ENCODE assay signal across 25 cellular contexts in the genomic region with DNA sequence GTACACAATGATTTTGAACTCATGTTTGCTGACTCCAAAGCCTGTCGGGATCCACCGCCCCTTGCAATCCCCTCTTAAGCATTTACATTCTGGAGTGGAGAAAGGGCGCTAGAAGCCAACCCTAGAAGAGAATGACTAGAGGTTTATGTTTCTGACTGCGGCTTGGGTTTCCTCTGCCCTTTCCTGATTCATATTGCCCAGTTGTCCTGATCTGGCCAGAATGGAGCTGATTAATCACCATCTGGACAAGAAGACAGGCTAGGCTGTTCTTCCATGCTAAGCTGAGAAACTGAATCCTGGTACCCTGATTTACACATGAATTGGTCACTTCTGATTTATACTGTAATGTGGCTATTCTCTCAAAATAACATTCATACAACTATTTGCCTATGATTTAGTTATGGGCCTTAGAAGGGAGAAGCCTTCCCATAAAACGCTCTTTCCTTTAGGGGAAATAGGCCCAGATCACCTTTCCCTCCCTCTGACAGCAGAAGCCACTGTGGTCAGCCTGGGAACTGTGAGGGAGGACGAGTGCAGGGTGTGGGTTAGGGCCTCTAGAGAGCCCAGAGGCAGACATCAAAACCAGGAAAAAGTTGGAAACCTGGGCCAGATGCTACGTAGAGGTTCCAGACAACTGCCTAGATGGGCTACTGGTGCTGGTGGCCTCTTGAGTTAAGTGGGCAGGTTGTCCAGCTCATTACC.
DNase-seq lines count a peak whose midpoint lies in the region; ATAC-seq and TF ChIP-seq lines count a peak whose summit lies in the region.
"Had no signal": no experiment of that assay in that cellular context is flagged by ENCODE, and none has a peak within 500 bp of the region (broad histone marks: within the 10 kb centered on the region; RNA-seq: fewer than 3 reads in every experiment).

No MANE protein-coding gene starts in this region.

- no peaks in the 10 kb centered on the region for H3K27me3 ChIP-seq in SK-N-SH (ENCODE audit: insufficient read depth)
- H3K27me3 ChIP-seq in suprapubic skin: no peaks in the 10 kb centered on the region
- H3K27me3 ChIP-seq: MG63, neutrophil had no signal

- no peaks in the 10 kb centered on the region for H3K36me3 Mint-ChIP-seq in HFFc6 (ENCODE audit: low read depth)
- peaks cover 6% of the 10 kb centered on the region for H3K36me3 Mint-ChIP-seq in stimulated activated effector memory CD8-positive, alpha-beta T cell treated with anti-CD3 and anti-CD28 coated beads, Interleukin-12 subunit alpha, Interleukin-12 subunit beta, amount 100 ng/mL, for 72 hours
- H3K36me3 Mint-ChIP-seq: T-cell had no signal

- TF ChIP-seq EP300 in SK-N-SH (IDR thresholded peaks at IDR 0.05; ENCODE audit: borderline replicate concordance in 1 of 2, low read depth in 1 of 2, low read length in 1 of 2) (no peak), suprapubic skin (IDR thresholded peaks at IDR 0.05) (no peak)

- no peak for TF ChIP-seq POLR2A in suprapubic skin (IDR thresholded peaks at IDR 0.05)

- no peaks in the 10 kb centered on the region for H3F3A ChIP-seq in SK-N-SH (replicated peaks; ENCODE audit: insufficient read depth)

- no peak for TF ChIP-seq RAD21 in SK-N-SH (IDR thresholded peaks at IDR 0.05; ENCODE audit: low read length)

- no peak overlapping the region for H3K9ac ChIP-seq in SK-N-SH

- peaks cover 62% of the 10 kb centered on the region for H3K4me1 Mint-ChIP-seq in HFFc6 (ENCODE audit: low read depth)
- H3K4me1 Mint-ChIP-seq in stimulated activated effector memory CD8-positive, alpha-beta T cell treated with anti-CD3 and anti-CD28 coated beads, Interleukin-12 subunit alpha, Interleukin-12 subunit beta, amount 100 ng/mL, for 72 hours: peaks cover 39% of the 10 kb centered on the region

- H3K36me3 ChIP-seq in SK-N-SH (replicated peaks in 1 of 2; ENCODE audit: control insufficient read depth in 1 of 2, insufficient read depth in 2 of 2, low read length in 1 of 2) (no peaks in the 10 kb centered on the region), suprapubic skin (no peaks in the 10 kb centered on the region)
- H3K36me3 ChIP-seq: MG63, neutrophil had no signal

- ATAC-seq in SK-N-SH treated with all-trans-retinoic acid at 6 μM for 48 hours (no peak), HG03025 (IDR thresholded peaks at IDR 0.05; ENCODE audit: low FRiP score, unreplicated experiment) (no peak), GM19463 (IDR thresholded peaks at IDR 0.05; ENCODE audit: unreplicated experiment) (no peak)
- ATAC-seq in stimulated activated effector memory CD8-positive, alpha-beta T cell treated with anti-CD3 and anti-CD28 coated beads, Interleukin-12 subunit alpha, Interleukin-12 subunit beta, amount 100 ng/mL, for 72 hours: no peak
- ATAC-seq: Right ventricle myocardium inferior, T-cell had no signal

- H3K4me3 Mint-ChIP-seq in HFFc6: no peak overlapping the region; the same call in 1 of the 2 replicates
- H3K4me3 Mint-ChIP-seq in stimulated activated effector memory CD8-positive, alpha-beta T cell treated with anti-CD3 and anti-CD28 coated beads, Interleukin-12 subunit alpha, Interleukin-12 subunit beta, amount 100 ng/mL, for 72 hours: no peak overlapping the region
- H3K4me3 Mint-ChIP-seq: IgD-negative memory B cell, T-cell had no signal

- no peak for DNase-seq in SK-N-SH
- DNase-seq in HFFc6: no peak
- DNase-seq in cerebellar cortex (ENCODE audit: low spot score): peak; percentile 24
- no peak for DNase-seq in stimulated activated effector memory CD8-positive, alpha-beta T cell treated with anti-CD3 and anti-CD28 coated beads, Interleukin-12 subunit alpha, Interleukin-12 subunit beta, amount 100 ng/mL, for 72 hours (ENCODE audit: low spot score in 2 of 2)
- no peak for DNase-seq in suprapubic skin (ENCODE audit: low spot score in 2 of 2)
- DNase-seq: activated CD4-positive, alpha-beta T cell treated with anti-CD3 and anti-CD28 coated beads, Interleukin-2, amount 50 U/mL, for 4 hours; activated naive CD4-positive, alpha-beta T cell; activated T-cell treated with anti-CD3 and anti-CD28 coated beads, Interleukin-2, amount 50 U/mL, for 1 hour; amniotic stem cell; C1 segment of cervical spinal cord; DMS 273 treated with DMSO at 0.1 percent for 48 hours; foreskin melanocyte; MG63; NCI-H1436 treated with DMSO at 0.1 percent for 48 hours; NCI-H2171 treated with DMSO at 0.1 percent for 48 hours; NCI-H69; T-cell had no signal

- H3K9me3 Mint-ChIP-seq in HFFc6: peaks cover 11% of the 10 kb centered on the region
- H3K9me3 Mint-ChIP-seq in stimulated activated effector memory CD8-positive, alpha-beta T cell treated with anti-CD3 and anti-CD28 coated beads, Interleukin-12 subunit alpha, Interleukin-12 subunit beta, amount 100 ng/mL, for 72 hours: no peaks in the 10 kb centered on the region
- H3K9me3 Mint-ChIP-seq: IgD-negative memory B cell had no signal

- H3K27ac ChIP-seq in SK-N-SH (ENCODE audit: low read depth in 2 of 2, low read length in 1 of 2): peak overlapping the region in 1 of 2 experiments; percentile 10; a peak in 1 of 4 replicates
- no peak overlapping the region for H3K27ac ChIP-seq in suprapubic skin
- H3K27ac ChIP-seq: 22Rv1, neutrophil had no signal

- H2AFZ ChIP-seq in SK-N-SH (ENCODE audit: low read depth): no peak overlapping the region

- peak overlapping the region; percentile 60; the same call in 1 of the 2 replicates for H3K27ac Mint-ChIP-seq in HFFc6
- H3K27ac Mint-ChIP-seq in stimulated activated effector memory CD8-positive, alpha-beta T cell treated with anti-CD3 and anti-CD28 coated beads, Interleukin-12 subunit alpha, Interleukin-12 subunit beta, amount 100 ng/mL, for 72 hours: peak overlapping the region; percentile 58
- H3K27ac Mint-ChIP-seq: IgD-negative memory B cell, T-cell had no signal

- peaks cover 2% of the 10 kb centered on the region; the same call in 1 of the 2 replicates for H3K27me3 Mint-ChIP-seq in HFFc6 (ENCODE audit: insufficient read depth)

- no peaks in the 10 kb centered on the region for H3K9me2 ChIP-seq in SK-N-SH

- peaks cover 11% of the 10 kb centered on the region for H3K9me3 ChIP-seq in SK-N-SH
- H3K9me3 ChIP-seq in suprapubic skin: no peaks in the 10 kb centered on the region
- H3K9me3 ChIP-seq: neutrophil had no signal

- no peaks in the 10 kb centered on the region for H3K79me2 ChIP-seq in SK-N-SH (ENCODE audit: insufficient read depth)

- POLR2A ChIA-PET in SK-N-SH (lab: Yijun Ruan, JAX): no interaction called here

- H3K4me2 ChIP-seq in SK-N-SH: no peak overlapping the region

- no peaks in the 10 kb centered on the region for H4K20me1 ChIP-seq in SK-N-SH (ENCODE audit: insufficient read depth)

- 0 out of 4 replicates have a peak, but pooled peaks cover 0 to 9% of the 10 kb centered on the region in 2 experiments for H3K4me1 ChIP-seq in SK-N-SH (ENCODE audit: control insufficient read depth in 1 of 2, insufficient read depth in 2 of 2, low read depth in 1 of 2, low read length in 1 of 2)
- H3K4me1 ChIP-seq in suprapubic skin: peaks cover 9% of the 10 kb centered on the region

- no peak for TF ChIP-seq CTCF in SK-N-SH (IDR thresholded peaks at IDR 0.05)
- no peak for TF ChIP-seq CTCF in HFFc6 (IDR thresholded peaks at IDR 0.05)
- TF ChIP-seq CTCF in suprapubic skin (IDR thresholded peaks at IDR 0.05): no peak

- no peak overlapping the region for H3K4me3 ChIP-seq in SK-N-SH (ENCODE audit: low read depth in 2 of 2, low read length in 1 of 2)
- H3K4me3 ChIP-seq in suprapubic skin: no peak overlapping the region
- H3K4me3 ChIP-seq: lung, MG63 had no signal

- CTCF ChIA-PET in SK-N-SH (lab: Yijun Ruan, JAX): interaction anchor here (1.0 kb wide), 1 partner anchor 13 kb away, joined by 3 read pairs; no protein-coding TSS in a partner anchor

- WGBS in SK-N-SH (ENCODE audit: low lambda C conversion rate): 65% methylated on average over 7 of the region's 7 CpGs
- 87% methylated on average over 7 of the region's 7 CpGs for WGBS in suprapubic skin

TF ChIP-seq in SK-N-SH, 30 proteins besides CTCF, POLR2A, EP300 and RAD21 (continues in another document):
- TF ChIP-seq, protein P1, sequence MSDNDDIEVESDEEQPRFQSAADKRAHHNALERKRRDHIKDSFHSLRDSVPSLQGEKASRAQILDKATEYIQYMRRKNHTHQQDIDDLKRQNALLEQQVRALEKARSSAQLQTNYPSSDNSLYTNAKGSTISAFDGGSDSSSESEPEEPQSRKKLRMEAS (IDR thresholded peaks at IDR 0.05; ENCODE audit: low read depth): no peak
- TF ChIP-seq JUND (IDR thresholded peaks at IDR 0.05) (no peak), POLR2AphosphoS5 (IDR thresholded peaks at IDR 0.05; ENCODE audit: low read depth, low read length) (no peak), SIN3A (IDR thresholded peaks at IDR 0.05; ENCODE audit: borderline replicate concordance, low read depth, low read length) (no peak), TCF12 (IDR thresholded peaks at IDR 0.05) (0 out of 2 replicates have a peak, but pooled peaks have one; percentile 5)
- TF ChIP-seq, protein P2, sequence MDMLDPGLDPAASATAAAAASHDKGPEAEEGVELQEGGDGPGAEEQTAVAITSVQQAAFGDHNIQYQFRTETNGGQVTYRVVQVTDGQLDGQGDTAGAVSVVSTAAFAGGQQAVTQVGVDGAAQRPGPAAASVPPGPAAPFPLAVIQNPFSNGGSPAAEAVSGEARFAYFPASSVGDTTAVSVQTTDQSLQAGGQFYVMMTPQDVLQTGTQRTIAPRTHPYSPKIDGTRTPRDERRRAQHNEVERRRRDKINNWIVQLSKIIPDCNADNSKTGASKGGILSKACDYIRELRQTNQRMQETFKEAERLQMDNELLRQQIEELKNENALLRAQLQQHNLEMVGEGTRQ (IDR thresholded peaks at IDR 0.05; ENCODE audit: borderline replicate concordance, low read depth, low read length): no peak

TF ChIP-seq in SK-N-SH treated with all-trans-retinoic acid at 6 μM for 48 hours, 23 proteins besides CTCF, POLR2A, EP300 and RAD21:
- no peak for TF ChIP-seq CSDC2 (CRISPR knock-in tag; IDR thresholded peaks at IDR 0.05)
- no peak for TF ChIP-seq GLIS3 (CRISPR knock-in tag; IDR thresholded peaks at IDR 0.05)
- no peak for TF ChIP-seq ZNF70 (CRISPR knock-in tag; IDR thresholded peaks at IDR 0.05)
